15 cellular contexts compared by ENCODE assay signal in the genomic region with DNA sequence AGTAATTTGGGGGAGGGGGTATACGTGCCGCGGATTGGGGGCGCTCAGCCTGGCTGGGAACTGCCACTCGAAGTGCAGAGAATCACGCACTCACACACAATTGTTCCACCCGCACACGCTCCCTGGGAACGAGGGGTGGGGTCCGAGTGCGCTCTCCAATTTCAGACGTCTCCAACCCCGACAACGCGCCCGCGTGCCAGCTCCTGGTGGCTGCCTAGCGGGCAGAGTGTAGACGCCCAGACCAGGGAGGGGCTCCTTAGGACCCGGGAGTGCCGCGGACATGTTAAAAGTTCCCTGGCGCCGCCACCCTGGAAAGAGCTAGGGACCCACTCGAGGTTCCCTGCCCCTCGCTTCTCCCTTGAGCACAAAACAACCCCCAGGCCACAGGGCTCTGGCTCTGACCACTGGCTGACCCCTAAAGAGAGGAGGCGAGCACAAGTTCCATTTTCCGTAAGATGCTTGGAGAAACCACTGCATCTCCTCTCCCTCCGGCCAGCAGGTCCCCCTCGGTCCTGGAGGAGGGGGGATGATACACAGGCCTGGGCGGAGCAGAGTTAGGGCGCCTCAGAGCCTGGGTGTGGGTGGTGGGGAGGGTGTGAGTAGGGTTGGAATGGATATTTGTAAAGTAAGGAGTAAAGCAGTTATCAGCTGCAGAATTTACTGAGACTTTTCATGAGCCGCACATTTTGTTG. TPM values are rescaled to one million over a fixed set of nuclear protein-coding genes. Genes with fewer than 3 reads are reported as not detected.
DNase-seq lines count a peak whose midpoint lies in the region; ATAC-seq and TF ChIP-seq lines count a peak whose summit lies in the region.
"Had no signal": no experiment of that assay in that cellular context is flagged by ENCODE, and none has a peak within 500 bp of the region (broad histone marks: within the 10 kb centered on the region; RNA-seq: fewer than 3 reads in every experiment).

No MANE protein-coding gene starts in this region.

- peak overlapping the region; percentile 27 to 77 for H3K4me3 Mint-ChIP-seq in activated T-cell treated with anti-CD3 and anti-CD28 coated beads, Interleukin-2, amount 50 U/mL, for 72 hours
- peak overlapping the region; percentile 1 to 85 (median 65) for H3K4me3 Mint-ChIP-seq in IgD-negative memory B cell
- H3K4me3 Mint-ChIP-seq in endothelial cell (ENCODE audit: unreplicated experiment): no peak overlapping the region

- peak overlapping the region; percentile 85 for H3K4me2 ChIP-seq in osteoblast (ENCODE audit: insufficient read depth, low read length)

- CTCF ChIA-PET in GM10248 (lab: Yijun Ruan, JAX): interaction anchor here (0.8 to 11.5 kb wide), 8 partner anchors 9 to 66 kb away, joined by 3 to 82 read pairs (median 3); no protein-coding TSS in a partner anchor

- no peaks in the 10 kb centered on the region for H3K4me1 Mint-ChIP-seq in activated T-cell treated with anti-CD3 and anti-CD28 coated beads, Interleukin-2, amount 50 U/mL, for 72 hours (ENCODE audit: low read depth)
- H3K4me1 Mint-ChIP-seq in IgD-negative memory B cell: peaks cover 2 to 9% (median 5%) of the 10 kb centered on the region in 3 donors
- H3K4me1 Mint-ChIP-seq in endothelial cell (ENCODE audit: unreplicated experiment): peaks cover 13% of the 10 kb centered on the region

- H2AFZ ChIP-seq in osteoblast (ENCODE audit: low read length): no peak overlapping the region

- H3K4me1 ChIP-seq in osteoblast (ENCODE audit: insufficient read depth, low read length): peaks cover 2% of the 10 kb centered on the region

- POLR2A ChIA-PET in GM10248 (lab: Yijun Ruan, JAX): no interaction called here

- no peaks in the 10 kb centered on the region for H4K20me1 ChIP-seq in osteoblast (ENCODE audit: insufficient read depth, low read length)

- H3K36me3 Mint-ChIP-seq in activated T-cell treated with anti-CD3 and anti-CD28 coated beads, Interleukin-2, amount 50 U/mL, for 72 hours (ENCODE audit: insufficient read depth in 2 of 2): no peaks in the 10 kb centered on the region
- H3K36me3 Mint-ChIP-seq in IgD-negative memory B cell: no peaks in the 10 kb centered on the region
- peaks cover 7% of the 10 kb centered on the region for H3K36me3 Mint-ChIP-seq in endothelial cell (ENCODE audit: low read depth, unreplicated experiment)

- H3K79me2 ChIP-seq in osteoblast (ENCODE audit: insufficient read depth, low read length): no peaks in the 10 kb centered on the region

- no peaks in the 10 kb centered on the region for H3K9me3 Mint-ChIP-seq in activated T-cell treated with anti-CD3 and anti-CD28 coated beads, Interleukin-2, amount 50 U/mL, for 72 hours
- H3K9me3 Mint-ChIP-seq in IgD-negative memory B cell (no peaks in the 10 kb centered on the region), endothelial cell (ENCODE audit: unreplicated experiment) (no peaks in the 10 kb centered on the region)

- no peak overlapping the region for H3K27ac ChIP-seq in osteoblast (ENCODE audit: low read depth, low read length)
- H3K27ac ChIP-seq: esophagus squamous epithelium, psoas muscle, tibial nerve had no signal

- H3K36me3 ChIP-seq in osteoblast (ENCODE audit: insufficient read depth, low read length): no peaks in the 10 kb centered on the region
- H3K36me3 ChIP-seq: esophagus squamous epithelium, tibial nerve had no signal

- no peaks in the 10 kb centered on the region for H3K9me3 ChIP-seq in osteoblast (ENCODE audit: low read depth, low read length)
- H3K9me3 ChIP-seq: esophagus squamous epithelium, psoas muscle, tibial nerve had no signal

- no peak for ATAC-seq in activated T-cell treated with anti-CD3 and anti-CD28 coated beads, Interleukin-2, amount 50 U/mL, for 72 hours (replicated peaks in 1 of 2)
- ATAC-seq in GM19035 (IDR thresholded peaks at IDR 0.05; ENCODE audit: unreplicated experiment): no peak

- H3K4me3 ChIP-seq in osteoblast (ENCODE audit: insufficient read depth, low read length): no peak overlapping the region

- DNase-seq in activated T-cell treated with anti-CD3 and anti-CD28 coated beads, Interleukin-2, amount 50 U/mL, for 72 hours: no peak
- DNase-seq in activated T-cell treated with anti-CD3 and anti-CD28 coated beads for 4 hours (no peak), endothelial cell (ENCODE audit: low spot score) (no peak), osteoblast (ENCODE audit: insufficient read length, low spot score, missing footprints) (no peak), GM10248 (ENCODE audit: extremely low spot score) (no peak), GDM1 (lab: John Stamatoyannopoulos, UW) (no peak)
- DNase-seq: esophagus squamous epithelium, NCI-H1092 had no signal

- no peak overlapping the region for H3K27ac Mint-ChIP-seq in activated T-cell treated with anti-CD3 and anti-CD28 coated beads, Interleukin-2, amount 50 U/mL, for 72 hours
- no peak overlapping the region for H3K27ac Mint-ChIP-seq in IgD-negative memory B cell
- peak overlapping the region; percentile 24 for H3K27ac Mint-ChIP-seq in endothelial cell (ENCODE audit: unreplicated experiment)
- H3K27ac Mint-ChIP-seq: activated CD4-positive, alpha-beta T cell treated with anti-CD3 and anti-CD28 coated beads for 36 hours had no signal

- no peak for TF ChIP-seq CTCF in endothelial cell (IDR thresholded peaks at IDR 0.05; ENCODE audit: unreplicated experiment)
- no peak for TF ChIP-seq CTCF in osteoblast (IDR thresholded peaks at IDR 0.05; ENCODE audit: extremely low read depth, low read depth, low read length)
- no peak for TF ChIP-seq CTCF in GM10248 (IDR thresholded peaks at IDR 0.05; ENCODE audit: control extremely low read depth, extremely low read depth, low read depth, missing control alignments)

- peaks cover 42% of the 10 kb centered on the region for H3K27me3 ChIP-seq in osteoblast (ENCODE audit: insufficient read depth, low read length)

- H3K27me3 Mint-ChIP-seq in activated T-cell treated with anti-CD3 and anti-CD28 coated beads, Interleukin-2, amount 50 U/mL, for 72 hours (ENCODE audit: low read depth): peaks cover 25% of the 10 kb centered on the region
- H3K27me3 Mint-ChIP-seq in IgD-negative memory B cell: peaks cover 14% of the 10 kb centered on the region
- peaks cover 33% of the 10 kb centered on the region for H3K27me3 Mint-ChIP-seq in endothelial cell (ENCODE audit: unreplicated experiment)

RNA-seq across cellular contexts. Expression of gene ANKRD63, which starts 0.9 kb away (rescaled TPM):
- total RNA-seq in activated T-cell treated with anti-CD3 and anti-CD28 coated beads, Interleukin-2, amount 50 U/mL, for 72 hours: not detected
- not detected for polyA plus RNA-seq in IgD-negative memory B cell
- not detected for total RNA-seq in endothelial cell (ENCODE audit: unreplicated experiment)
- not detected in 2 replicates for total RNA-seq in osteoblast
- total RNA-seq: activated CD4-positive, alpha-beta T cell treated with anti-CD3 and anti-CD28 coated beads for 36 hours; esophagus squamous epithelium; NCI-H460; psoas muscle; tibial nerve had no signal
- polyA plus RNA-seq: AG04450, psoas muscle had no signal

RNA-seq across cellular contexts. Expression of gene PLCB2, which starts 24.0 kb away (rescaled TPM):
- total RNA-seq in activated T-cell treated with anti-CD3 and anti-CD28 coated beads, Interleukin-2, amount 50 U/mL, for 72 hours: 10 to 100 TPM; 90.4 to 91.8 TPM
- polyA plus RNA-seq in IgD-negative memory B cell: 20.8 TPM
- total RNA-seq in endothelial cell (ENCODE audit: unreplicated experiment) (71.3 TPM), osteoblast (under 0.01 TPM in 2 replicates)

RNA-seq across cellular contexts. Expression of gene INAFM2, which starts 39.7 kb away (rescaled TPM):
- 10 to 100 TPM in 1 of 2 donors, 1 to 10 TPM in 1; 7.1 to 10.2 TPM for total RNA-seq in activated T-cell treated with anti-CD3 and anti-CD28 coated beads, Interleukin-2, amount 50 U/mL, for 72 hours
- 1.3 TPM for polyA plus RNA-seq in IgD-negative memory B cell
- total RNA-seq in endothelial cell (ENCODE audit: unreplicated experiment) (17.7 TPM), osteoblast (16.8 and 17.7 TPM in 2 replicates)

RNA-seq across cellular contexts. Expression of gene PAK6, which starts 44.9 kb away (rescaled TPM):
- 1 to 10 TPM in 1 of 2 donors, under 1 TPM in 1; 0.51 to 1.2 TPM for total RNA-seq in activated T-cell treated with anti-CD3 and anti-CD28 coated beads, Interleukin-2, amount 50 U/mL, for 72 hours
- polyA plus RNA-seq in IgD-negative memory B cell: not detected
- 0.31 TPM for total RNA-seq in endothelial cell (ENCODE audit: unreplicated experiment)
- total RNA-seq in osteoblast: not detected in 2 replicates
- total RNA-seq: NCI-H460 had no signal
- polyA plus RNA-seq: AG04450 had no signal

RNA-seq across cellular contexts. Expression of gene CCDC9B, which starts 57.0 kb away (rescaled TPM):
- total RNA-seq in activated T-cell treated with anti-CD3 and anti-CD28 coated beads, Interleukin-2, amount 50 U/mL, for 72 hours: 1 to 10 TPM; 1.0 to 1.6 TPM
- 0.11 TPM for polyA plus RNA-seq in IgD-negative memory B cell
- total RNA-seq in endothelial cell (ENCODE audit: unreplicated experiment) (0.92 TPM), osteoblast (18.3 and 23.9 TPM in 2 replicates)

Comparison
In these comparisons a context has a peak if more than half of its experiments do, and no peak if none do; other contexts are left out.
1. RNA of gene PLCB2, which starts 24.0 kb away (total RNA-seq): 90.4 to 91.8 TPM in activated T-cell treated with anti-CD3 and anti-CD28 coated beads, Interleukin-2, amount 50 U/mL, for 72 hours and 71.3 TPM in endothelial cell (single experiment); under 0.01 TPM in osteoblast; every median in the first group is over 10 times any median in the second.